13 cellular contexts compared by ENCODE assay signal in the genomic region with DNA sequence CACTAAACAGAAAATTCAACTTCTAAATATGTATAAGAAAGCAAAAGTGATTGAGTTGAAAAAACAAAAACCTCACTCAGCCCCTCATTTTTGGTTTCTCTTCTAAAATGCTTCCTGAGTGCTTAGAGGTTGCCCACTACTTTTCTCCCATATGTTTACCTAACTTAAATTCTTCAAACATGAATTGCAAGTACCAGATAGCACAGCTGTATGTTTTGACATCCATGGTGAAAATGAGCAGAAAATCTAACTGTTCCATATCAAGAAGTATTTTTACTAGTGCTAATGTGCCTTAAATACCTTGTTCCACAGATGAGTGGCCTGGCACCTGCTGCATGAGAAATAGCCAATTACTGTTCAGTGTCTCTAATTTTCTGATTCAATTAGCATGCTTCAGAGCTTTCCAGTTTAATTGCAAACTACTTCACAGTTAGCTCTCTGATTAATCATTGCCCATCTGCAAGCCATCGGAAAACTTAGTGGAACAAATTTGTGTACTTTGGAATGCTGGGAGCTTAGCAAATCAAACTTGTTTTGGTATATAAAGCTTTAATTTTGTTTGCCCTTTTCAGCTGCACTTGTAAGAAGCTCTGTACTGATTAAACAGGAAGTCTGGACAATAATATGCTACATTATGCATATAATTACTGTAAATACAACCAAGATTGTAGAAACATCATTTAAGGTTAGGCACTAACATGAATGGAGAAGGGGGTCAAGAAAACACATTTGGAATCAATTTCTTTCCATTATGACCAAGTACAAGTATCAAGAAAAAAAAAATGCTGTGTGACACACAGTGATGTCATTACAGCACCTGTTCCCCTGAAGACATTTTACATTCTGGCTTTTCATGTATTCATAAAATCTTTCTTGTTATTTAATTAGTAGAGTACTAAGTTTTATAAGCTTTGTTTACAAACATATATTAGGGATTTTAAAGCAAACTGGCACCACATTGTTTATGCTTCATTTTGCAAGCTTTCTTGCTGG.
A peak's percentile ranks its signal among the peaks of the same experiment; 100 is the strongest.
DNase-seq lines count a peak whose midpoint lies in the region; ATAC-seq, FAIRE-seq and TF ChIP-seq lines count a peak whose summit lies in the region.
"Had no signal": no experiment of that assay in that cellular context is flagged by ENCODE, and none has a peak within 500 bp of the region (broad histone marks: within the 10 kb centered on the region; RNA-seq: fewer than 3 reads in every experiment).

No MANE protein-coding gene starts in this region.

- no peaks in the 10 kb centered on the region for H3K36me3 Mint-ChIP-seq in activated CD4-positive, alpha-beta T cell treated with anti-CD3 and anti-CD28 coated beads, Interleukin-2, amount 10 ng/mL, durations not matched to agents 24 days and 14 days (ENCODE audit: low read depth)

- intact Hi-C loops in activated CD4-positive, alpha-beta T cell treated with anti-CD3 and anti-CD28 coated beads, Interleukin-2, amount 10 ng/mL, durations not matched to agents 24 days and 14 days (cut with micrococcal nuclease) = no loop called here

- no peak for DNase-seq in cerebellar nuclear complex (lab: John Stamatoyannopoulos, UW)
- DNase-seq in COLO668 (lab: John Stamatoyannopoulos, UW; ENCODE audit: unreplicated experiment) = no peak
- DNase-seq in stimulated activated naive CD4-positive, alpha-beta T cell treated with Interleukin-2 at 50 U/mL for 16 hours (lab: John Stamatoyannopoulos, UW) = no peak
- no peak for DNase-seq in activated CD4-positive, alpha-beta T cell treated with anti-CD3 and anti-CD28 coated beads, Interleukin-2, amount 10 ng/mL, durations not matched to agents 24 days and 14 days
- DNase-seq: activated CD4-positive, alpha-beta T cell treated with anti-CD3 and anti-CD28 coated beads for 48 hours; foreskin melanocyte; naive thymus-derived CD4-positive, alpha-beta T cell; PC-3 had no signal

- H3K4me3 ChIP-seq in Loucy (ENCODE audit: low read length, poor library complexity, severe bottlenecking) = no peak overlapping the region
- H3K4me3 ChIP-seq: ascending aorta had no signal

- no peak overlapping the region for H3K4me3 Mint-ChIP-seq in activated CD4-positive, alpha-beta T cell treated with anti-CD3 and anti-CD28 coated beads, Interleukin-2, amount 10 ng/mL, durations not matched to agents 24 days and 14 days
- H3K4me3 Mint-ChIP-seq: naive thymus-derived CD4-positive, alpha-beta T cell had no signal

- H3F3A ChIP-seq in Loucy (ENCODE audit: low read depth) = no peaks in the 10 kb centered on the region

- ATAC-seq in GM18909 (IDR thresholded peaks at IDR 0.05; ENCODE audit: poor library complexity, unreplicated experiment) (peak; percentile 61), HG02623 (IDR thresholded peaks at IDR 0.05; ENCODE audit: unreplicated experiment) (peak; percentile 53)
- ATAC-seq: naive thymus-derived CD4-positive, alpha-beta T cell; PC-3 had no signal

- H3K9me2 ChIP-seq in Loucy (replicated peaks; ENCODE audit: low read depth, low read length) = no peaks in the 10 kb centered on the region

- FAIRE-seq in islet of Langerhans (lab: Jason Lieb, UNC) = peak; percentile 47

- no peaks in the 10 kb centered on the region for H3K9me3 Mint-ChIP-seq in activated CD4-positive, alpha-beta T cell treated with anti-CD3 and anti-CD28 coated beads, Interleukin-2, amount 10 ng/mL, durations not matched to agents 24 days and 14 days
- H3K9me3 Mint-ChIP-seq: naive thymus-derived CD4-positive, alpha-beta T cell had no signal

- H3K4me1 Mint-ChIP-seq in activated CD4-positive, alpha-beta T cell treated with anti-CD3 and anti-CD28 coated beads, Interleukin-2, amount 10 ng/mL, durations not matched to agents 24 days and 14 days = no peaks in the 10 kb centered on the region

- no peaks in the 10 kb centered on the region for H3K27me3 ChIP-seq in Loucy (ENCODE audit: insufficient read depth, low read length, poor library complexity, severe bottlenecking)
- H3K27me3 ChIP-seq: ascending aorta had no signal

- no peak for TF ChIP-seq CTCF in Loucy (conservative IDR thresholded peaks at IDR 0.05; ENCODE audit: low read length)

- 0 out of 2 replicates have a peak overlapping the region, but pooled peaks have one; percentile 27 for H2AFZ ChIP-seq in Loucy (ENCODE audit: low read length)

- H4K20me1 ChIP-seq in Loucy (ENCODE audit: insufficient read depth, low read length, poor library complexity, severe bottlenecking) = no peaks in the 10 kb centered on the region

- H3K4me2 ChIP-seq in Loucy (ENCODE audit: low read depth, low read length, poor library complexity, severe bottlenecking) = no peak overlapping the region

- H3K36me3 ChIP-seq in Loucy (ENCODE audit: insufficient read depth, low read length) = no peaks in the 10 kb centered on the region
- H3K36me3 ChIP-seq: ascending aorta had no signal

- H3K9ac ChIP-seq in Loucy (ENCODE audit: low read depth, low read length, poor library complexity, severe bottlenecking) = no peak overlapping the region

- no peak overlapping the region for H3K27ac Mint-ChIP-seq in activated CD4-positive, alpha-beta T cell treated with anti-CD3 and anti-CD28 coated beads, Interleukin-2, amount 10 ng/mL, durations not matched to agents 24 days and 14 days
- H3K27ac Mint-ChIP-seq: naive thymus-derived CD4-positive, alpha-beta T cell had no signal

- H3K9me3 ChIP-seq in Loucy (ENCODE audit: insufficient read depth, low read depth, low read length) = no peaks in the 10 kb centered on the region
- H3K9me3 ChIP-seq: ascending aorta had no signal

- H3K79me2 ChIP-seq in Loucy (ENCODE audit: insufficient read depth, low read length) = no peaks in the 10 kb centered on the region

- H3K4me1 ChIP-seq in Loucy (ENCODE audit: insufficient read depth, low read length, poor library complexity, severe bottlenecking) = peaks cover 4% of the 10 kb centered on the region
- H3K4me1 ChIP-seq: ascending aorta had no signal

- no peaks in the 10 kb centered on the region for H3K27me3 Mint-ChIP-seq in activated CD4-positive, alpha-beta T cell treated with anti-CD3 and anti-CD28 coated beads, Interleukin-2, amount 10 ng/mL, durations not matched to agents 24 days and 14 days
- H3K27me3 Mint-ChIP-seq: naive thymus-derived CD4-positive, alpha-beta T cell had no signal
